7 cellular contexts compared by ENCODE assay signal in the genomic region with DNA sequence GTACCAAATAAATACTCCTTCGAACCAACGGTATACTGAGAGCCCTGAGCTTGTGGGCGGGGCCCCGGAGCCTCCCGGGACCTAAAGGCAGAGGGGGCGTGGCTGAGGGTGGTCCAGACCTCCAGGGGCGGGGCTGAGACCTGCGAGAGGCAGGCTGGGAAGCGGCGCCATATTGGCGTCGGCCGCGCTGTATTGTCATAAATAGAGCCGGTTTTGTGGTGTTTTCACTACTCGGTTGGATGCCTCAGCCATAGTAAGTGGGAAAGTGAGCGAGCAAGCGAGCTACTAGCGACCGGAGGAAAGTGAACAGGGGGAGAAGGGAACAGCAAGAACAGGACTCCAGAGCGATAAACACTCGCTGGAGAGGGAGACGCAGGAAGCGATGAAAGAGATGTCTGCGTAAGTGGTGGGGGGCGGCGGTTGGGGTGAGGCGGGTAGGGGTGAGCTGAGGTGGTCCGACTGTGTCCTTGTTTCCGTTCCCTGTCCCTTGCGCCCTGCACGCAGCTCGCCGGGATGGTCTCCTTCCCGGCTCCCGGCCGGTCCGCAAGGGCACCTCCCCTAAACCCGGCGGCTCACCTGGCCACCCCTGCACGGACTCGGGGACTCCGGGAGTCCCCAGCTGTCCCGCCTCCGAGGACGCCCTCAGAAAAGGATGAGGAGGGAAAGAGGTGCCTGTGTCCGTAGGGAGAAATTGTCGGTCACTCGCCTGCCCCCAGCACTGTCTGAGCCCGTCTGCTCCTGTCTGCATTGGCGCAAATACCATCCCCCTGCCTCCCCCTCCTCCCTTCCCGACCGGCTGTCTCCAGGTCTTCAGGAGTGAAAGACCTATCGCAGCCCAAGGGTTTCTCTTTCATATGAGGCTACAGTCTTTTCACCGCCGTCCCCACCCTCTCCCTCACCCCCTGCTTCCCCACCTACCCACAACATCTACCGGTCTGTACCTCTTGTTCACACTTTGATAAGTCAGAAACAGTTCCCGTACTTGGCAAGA.
DNase-seq lines count a peak whose midpoint lies in the region; ATAC-seq, FAIRE-seq and TF ChIP-seq lines count a peak whose summit lies in the region.

A gene (plus strand): TSS at position 172 of the 991 bp plus-strand sequence. CDS start 211 bp downstream, at position 383.

- H3K4me3 ChIP-seq in retinal pigment epithelial cell (ENCODE audit: low read length) = peak within 1 kb of the TSS; percentile 74

- peak; percentile 98 for ATAC-seq in HG02981 (IDR thresholded peaks at IDR 0.05; ENCODE audit: unreplicated experiment)

- DNase-seq in GM18507 (ENCODE audit: extremely low spot score, insufficient read length, low read depth) = peak; percentile 95
- DNase-seq in NCI-H2029 treated with DMSO at 0.1 percent for 48 hours (lab: John Stamatoyannopoulos, UW) = peak; percentile 67
- DNase-seq in T-helper 9 cell = peak; percentile 98
- DNase-seq in astrocyte of the hippocampus (ENCODE audit: low read depth, low spot score) = peak; percentile 97
- peak; percentile 86 for DNase-seq in hippocampal formation (lab: John Stamatoyannopoulos, UW)
- DNase-seq in retinal pigment epithelial cell (ENCODE audit: low read depth) = peak; percentile 66

- FAIRE-seq in GM18507 (lab: Jason Lieb, UNC) = peak; percentile 97

- no peak for TF ChIP-seq CTCF in retinal pigment epithelial cell (conservative IDR thresholded peaks at IDR 0.05; ENCODE audit: low read depth, low read length)

Comparison
In these comparisons a context has a peak if more than half of its experiments do, and no peak if none do; other contexts are left out.
1. Peak in every context shown above with its lines: DNase-seq, ATAC-seq and H3K4me3 ChIP-seq.